14 cellular contexts compared by ENCODE assay signal in the genomic region with DNA sequence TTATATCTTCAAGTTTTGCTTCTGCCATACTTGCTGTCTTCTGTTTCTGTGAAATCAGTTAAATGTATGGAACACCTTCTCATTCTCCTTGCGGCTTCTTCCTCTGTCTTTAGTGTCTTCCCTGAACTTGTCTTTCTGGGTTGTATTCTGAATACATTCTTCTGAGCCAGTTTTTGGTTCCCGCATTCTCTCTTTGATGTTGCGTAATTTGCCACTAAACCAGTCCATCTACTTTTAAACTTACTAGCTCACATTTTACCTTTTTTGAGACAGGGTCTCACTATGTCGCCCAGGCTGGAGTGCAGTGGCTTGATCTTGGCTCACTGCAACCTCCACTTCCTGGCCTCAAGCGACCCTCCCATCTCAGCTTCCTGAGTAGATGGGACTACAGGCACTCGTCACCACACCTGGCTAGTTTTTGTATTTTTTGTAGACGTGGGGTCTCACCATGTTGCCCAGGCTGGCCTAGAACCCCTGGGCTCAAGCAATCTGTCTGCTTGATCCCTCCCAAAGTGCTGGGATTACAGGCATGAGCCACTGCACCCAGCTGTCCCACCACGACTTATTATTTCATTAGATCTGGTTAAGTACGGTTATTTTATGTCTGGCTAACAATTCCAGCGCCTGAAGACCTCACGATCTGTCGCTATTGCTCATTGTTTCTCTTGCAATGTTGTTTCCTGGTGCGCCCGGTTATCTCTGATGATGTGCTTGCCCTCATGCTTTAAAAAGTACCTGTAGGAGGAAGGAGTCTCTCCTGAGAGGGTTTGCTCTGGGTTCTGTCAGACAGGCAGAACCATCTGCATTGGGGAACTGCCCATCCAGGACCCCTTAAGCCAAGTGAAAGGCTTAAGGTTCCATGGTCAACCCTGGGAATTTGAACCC. TPM values are rescaled to one million over a fixed set of nuclear protein-coding genes. Genes with fewer than 3 reads are reported as not detected.
DNase-seq lines count a peak whose midpoint lies in the region; ATAC-seq and TF ChIP-seq lines count a peak whose summit lies in the region.
"Had no signal": no experiment of that assay in that cellular context is flagged by ENCODE, and none has a peak within 500 bp of the region (broad histone marks: within the 10 kb centered on the region; RNA-seq: fewer than 3 reads in every experiment).

No MANE protein-coding gene starts in this region.

- peak overlapping the region; percentile 25 for H3K4me3 Mint-ChIP-seq in activated naive CD8-positive, alpha-beta T cell
- H3K4me3 Mint-ChIP-seq in activated naive CD8-positive, alpha-beta T cell treated with anti-CD3 and anti-CD28 coated beads, Interleukin-2, amount 50 U/mL, for 24 hours: no peak overlapping the region
- H3K4me3 Mint-ChIP-seq in stimulated activated naive B cell treated with anti-CD40 and anti-IgM and Interleukin-4, amounts not matched to agents 10 μg/mL and 1 μg/mL and 100 μg/mL, for 72 hours: no peak overlapping the region
- H3K4me3 Mint-ChIP-seq in CD14-positive monocyte: no peak overlapping the region

- no peaks in the 10 kb centered on the region for H3F3A ChIP-seq in PC-3 (ENCODE audit: low read length, unreplicated experiment)

- no peak overlapping the region for H2AFZ ChIP-seq in PC-3 (ENCODE audit: low read length)

- POLR2A ChIA-PET in PC-3 (lab: Charles Lee; ENCODE audit: unreplicated experiment): no interaction called here

- H3K9me3 Mint-ChIP-seq in activated naive CD8-positive, alpha-beta T cell (ENCODE audit: low read depth): no peaks in the 10 kb centered on the region
- H3K9me3 Mint-ChIP-seq in activated naive CD8-positive, alpha-beta T cell treated with anti-CD3 and anti-CD28 coated beads, Interleukin-2, amount 50 U/mL, for 24 hours: no peaks in the 10 kb centered on the region
- H3K9me3 Mint-ChIP-seq in stimulated activated naive B cell treated with anti-CD40 and anti-IgM and Interleukin-4, amounts not matched to agents 10 μg/mL and 1 μg/mL and 100 μg/mL, for 72 hours: no peaks in the 10 kb centered on the region
- H3K9me3 Mint-ChIP-seq in CD14-positive monocyte: peaks cover 0 to 2% (median 0%) of the 10 kb centered on the region in 7 donors

- H3K36me3 ChIP-seq in PC-3 (ENCODE audit: low read depth, low read length) (no peaks in the 10 kb centered on the region), esophagus (ENCODE audit: control insufficient read depth in 2 of 2, insufficient read depth in 2 of 2, low read length in 1 of 2) (no peaks in the 10 kb centered on the region)

- H3K27ac ChIP-seq in PC-3 (ENCODE audit: low read length): no peak overlapping the region
- H3K27ac ChIP-seq in esophagus (ENCODE audit: low read depth in 2 of 2, low read length in 1 of 2): peak overlapping the region; percentile 81 to 96

- no peak for ATAC-seq in activated naive CD8-positive, alpha-beta T cell treated with anti-CD3 and anti-CD28 coated beads, Interleukin-2, amount 50 U/mL, for 24 hours
- ATAC-seq in PC-3 (no peak), HG03108 (IDR thresholded peaks at IDR 0.05; ENCODE audit: unreplicated experiment) (no peak)
- ATAC-seq in stimulated activated naive B cell treated with anti-CD40 and anti-IgM and Interleukin-4, amounts not matched to agents 10 μg/mL and 1 μg/mL and 100 μg/mL, for 72 hours (replicated peaks): no peak

- no peaks in the 10 kb centered on the region for H3K36me3 Mint-ChIP-seq in activated naive CD8-positive, alpha-beta T cell
- no peaks in the 10 kb centered on the region for H3K36me3 Mint-ChIP-seq in activated naive CD8-positive, alpha-beta T cell treated with anti-CD3 and anti-CD28 coated beads, Interleukin-2, amount 50 U/mL, for 24 hours (ENCODE audit: low read depth)
- peaks cover 6 to 9% of the 10 kb centered on the region in 2 donors for H3K36me3 Mint-ChIP-seq in stimulated activated naive B cell treated with anti-CD40 and anti-IgM and Interleukin-4, amounts not matched to agents 10 μg/mL and 1 μg/mL and 100 μg/mL, for 72 hours
- H3K36me3 Mint-ChIP-seq in CD14-positive monocyte: peaks cover under 1% of the 10 kb centered on the region in 2 donors

- H4K20me1 ChIP-seq in PC-3 (ENCODE audit: low read length): no peaks in the 10 kb centered on the region

- H3K27me3 ChIP-seq in PC-3 (ENCODE audit: low read length): no peaks in the 10 kb centered on the region
- H3K27me3 ChIP-seq in esophagus (ENCODE audit: control insufficient read depth in 1 of 2, insufficient read depth in 2 of 2, low read length in 2 of 2): no peaks in the 10 kb centered on the region
- H3K27me3 ChIP-seq: foreskin keratinocyte had no signal

- H3K9me3 ChIP-seq in PC-3 (ENCODE audit: low read length) (no peaks in the 10 kb centered on the region), esophagus (ENCODE audit: control insufficient read depth in 2 of 2, insufficient read depth in 1 of 2, low read depth in 1 of 2, low read length in 1 of 2) (no peaks in the 10 kb centered on the region)

- H3K79me2 ChIP-seq in PC-3 (ENCODE audit: low read length): no peaks in the 10 kb centered on the region

- H3K9ac ChIP-seq in PC-3 (ENCODE audit: low read length): no peak overlapping the region

- H3K4me3 ChIP-seq in PC-3 (ENCODE audit: low read length): no peak overlapping the region
- no peak overlapping the region for H3K4me3 ChIP-seq in esophagus (ENCODE audit: low read depth in 1 of 2, low read length in 2 of 2)

- 60 to 75% methylated on average over 14 of the region's 14 CpGs for WGBS in esophagus, 2 donors

- H3K27me3 Mint-ChIP-seq in activated naive CD8-positive, alpha-beta T cell: no peaks in the 10 kb centered on the region
- no peaks in the 10 kb centered on the region for H3K27me3 Mint-ChIP-seq in activated naive CD8-positive, alpha-beta T cell treated with anti-CD3 and anti-CD28 coated beads, Interleukin-2, amount 50 U/mL, for 24 hours
- H3K27me3 Mint-ChIP-seq in stimulated activated naive B cell treated with anti-CD40 and anti-IgM and Interleukin-4, amounts not matched to agents 10 μg/mL and 1 μg/mL and 100 μg/mL, for 72 hours: no peaks in the 10 kb centered on the region
- H3K27me3 Mint-ChIP-seq in CD14-positive monocyte (ENCODE audit: low read depth in 3 of 3): peaks cover 1 to 19% (median 1%) of the 10 kb centered on the region in 3 donors

- H3K27ac Mint-ChIP-seq in activated naive CD8-positive, alpha-beta T cell: no peak overlapping the region
- no peak overlapping the region for H3K27ac Mint-ChIP-seq in activated naive CD8-positive, alpha-beta T cell treated with anti-CD3 and anti-CD28 coated beads, Interleukin-2, amount 50 U/mL, for 24 hours
- peak overlapping the region; percentile 56 for H3K27ac Mint-ChIP-seq in stimulated activated naive B cell treated with anti-CD40 and anti-IgM and Interleukin-4, amounts not matched to agents 10 μg/mL and 1 μg/mL and 100 μg/mL, for 72 hours
- H3K27ac Mint-ChIP-seq in CD14-positive monocyte: no peak overlapping the region

- peaks cover 15% of the 10 kb centered on the region for H3K4me1 Mint-ChIP-seq in activated naive CD8-positive, alpha-beta T cell (ENCODE audit: low read depth)
- peaks cover 18% of the 10 kb centered on the region for H3K4me1 Mint-ChIP-seq in activated naive CD8-positive, alpha-beta T cell treated with anti-CD3 and anti-CD28 coated beads, Interleukin-2, amount 50 U/mL, for 24 hours
- H3K4me1 Mint-ChIP-seq in stimulated activated naive B cell treated with anti-CD40 and anti-IgM and Interleukin-4, amounts not matched to agents 10 μg/mL and 1 μg/mL and 100 μg/mL, for 72 hours: peaks cover 6 to 10% of the 10 kb centered on the region in 2 donors
- peaks cover 11% of the 10 kb centered on the region for H3K4me1 Mint-ChIP-seq in CD14-positive monocyte

- CTCF ChIA-PET in PC-3 (lab: Charles Lee): no interaction called here

- H3K4me1 ChIP-seq in PC-3 (ENCODE audit: insufficient read depth, low read length) (peaks cover 19% of the 10 kb centered on the region), esophagus (ENCODE audit: control insufficient read depth in 2 of 2, insufficient read depth in 2 of 2, low read length in 1 of 2) (peaks cover 0 to 2% of the 10 kb centered on the region in 2 donors)

- no peak overlapping the region for H3K4me2 ChIP-seq in PC-3 (ENCODE audit: low read length)

- no TSS peak for BruUV-seq in PC-3 (replicated peaks; lab: Mats Ljungman, UMichigan)

- DNase-seq in activated naive CD8-positive, alpha-beta T cell treated with anti-CD3 and anti-CD28 coated beads, Interleukin-2, amount 50 U/mL, for 24 hours: no peak
- DNase-seq in PC-3 (peak; percentile 57), CD14-positive monocyte (ENCODE audit: low spot score) (no peak), midbrain (lab: John Stamatoyannopoulos, UW) (no peak)
- DNase-seq in stimulated activated naive B cell treated with anti-CD40 and anti-IgM and Interleukin-4, amounts not matched to agents 10 μg/mL and 1 μg/mL and 100 μg/mL, for 72 hours: no peak
- DNase-seq: activated CD4-positive, alpha-beta T cell treated with anti-CD3 and anti-CD28 coated beads for 4 hours; HCEC 1CT; NCI-H1092; NCI-H774; stimulated activated CD4-positive, alpha-beta T cell treated with anti-CD3 and anti-CD28 coated beads, Interleukin-15, amount 100 ng/mL, for 24 hours had no signal

- no peaks in the 10 kb centered on the region for H3K9me2 ChIP-seq in PC-3 (replicated peaks; ENCODE audit: low read length)

- TF ChIP-seq CTCF in PC-3 (conservative IDR thresholded peaks at IDR 0.05; ENCODE audit: low read depth, low read length): no peak
- TF ChIP-seq CTCF in CD14-positive monocyte (IDR thresholded peaks at IDR 0.05): no peak

- intact Hi-C loops in PC-3 (cut with micrococcal nuclease) (no loop called here), CD14-positive monocyte (cut with micrococcal nuclease) (no loop called here)

RNA-seq across cellular contexts. Expression of gene FAM3A, which starts 9.8 kb away (rescaled TPM):
- 69.2 and 88.0 TPM in 2 replicates for total RNA-seq in PC-3 (2014; rRNA removed)
- polyA plus RNA-seq in esophagus: 10 to 100 TPM; 51.6 to 54.4 TPM
- 10 to 100 TPM; 14.5 to 16.3 TPM for polyA plus RNA-seq in CD14-positive monocyte

RNA-seq across cellular contexts. Expression of gene G6PD, which starts 20.8 kb away (rescaled TPM):
- 121 and 147 TPM in 2 replicates for total RNA-seq in PC-3 (2014; rRNA removed)
- polyA plus RNA-seq in esophagus: 10 to 100 TPM; 42.7 to 46.9 TPM
- 10 to 100 TPM; 10.7 to 14.7 TPM for polyA plus RNA-seq in CD14-positive monocyte

RNA-seq across cellular contexts. Expression of gene IKBKG, which starts 21.6 kb away (rescaled TPM):
- total RNA-seq in PC-3 (2014; rRNA removed): 34.3 and 39.6 TPM in 2 replicates
- polyA plus RNA-seq in esophagus (10 to 100 TPM; 16.2 to 19.7 TPM), CD14-positive monocyte (10 to 100 TPM; 31.3 to 33.7 TPM)

RNA-seq across cellular contexts. Expression of gene SLC10A3, which starts 35.4 kb away (rescaled TPM):
- 42.1 and 50.6 TPM in 2 replicates for total RNA-seq in PC-3 (2014; rRNA removed)
- polyA plus RNA-seq in esophagus (10 to 100 TPM; 24.7 to 26.3 TPM), CD14-positive monocyte (10 to 100 TPM; 25.3 to 26.7 TPM)

RNA-seq across cellular contexts. Expression of gene UBL4A, which starts 39.4 kb away (rescaled TPM):
- 92.3 and 101 TPM in 2 replicates for total RNA-seq in PC-3 (2014; rRNA removed)
- polyA plus RNA-seq in esophagus (10 to 100 TPM; 15.4 to 28.5 TPM), CD14-positive monocyte (10 to 100 TPM; 27.9 to 28.1 TPM)
